Comparison of ENCODE assay signal across 10 cellular contexts in genomic region chr1:155071701-155072100, GRCh38. TPM values are rescaled to one million over a fixed set of nuclear protein-coding genes. Genes with fewer than 3 reads are reported as not detected.
DNase-seq lines count a peak whose midpoint lies in the region; ATAC-seq and TF ChIP-seq lines count a peak whose summit lies in the region.
"Had no signal": no experiment of that assay in that cellular context is flagged by ENCODE, and none has a peak within 500 bp of the region (broad histone marks: within the 10 kb centered on the region; RNA-seq: fewer than 3 reads in every experiment).

No MANE protein-coding gene starts in this region.

- intact Hi-C loops in CD14-positive monocyte (cut with micrococcal nuclease) (no loop called here), natural killer cell (cut with micrococcal nuclease) (loop anchor here (2.0 kb wide), 1 partner anchor 13 kb away; no protein-coding TSS in a partner anchor)

- H3K4me1 Mint-ChIP-seq in CD14-positive monocyte (peaks cover 27% of the 10 kb centered on the region), HFFc6 (ENCODE audit: low read depth) (peaks cover 11% of the 10 kb centered on the region; the same call in 1 of the 2 replicates), brain (peaks cover 61% of the 10 kb centered on the region), natural killer cell (peaks cover 6 to 36% of the 10 kb centered on the region in 2 donors)

- H3K27me3 Mint-ChIP-seq in CD14-positive monocyte (ENCODE audit: low read depth in 3 of 3) = peaks cover 9 to 24% (median 18%) of the 10 kb centered on the region in 3 donors
- peaks cover 14% of the 10 kb centered on the region for H3K27me3 Mint-ChIP-seq in HFFc6 (ENCODE audit: insufficient read depth)
- H3K27me3 Mint-ChIP-seq in brain = peaks cover 4% of the 10 kb centered on the region
- no peaks in the 10 kb centered on the region for H3K27me3 Mint-ChIP-seq in natural killer cell (ENCODE audit: low read depth in 2 of 2)

- peaks cover 0 to 2% (median 0%) of the 10 kb centered on the region in 7 donors for H3K9me3 Mint-ChIP-seq in CD14-positive monocyte
- no peaks in the 10 kb centered on the region for H3K9me3 Mint-ChIP-seq in HFFc6
- H3K9me3 Mint-ChIP-seq in brain = peaks cover 0 to 3% (median 0%) of the 10 kb centered on the region in 5 experiments
- H3K9me3 Mint-ChIP-seq in natural killer cell = no peaks in the 10 kb centered on the region

- POLR2A ChIA-PET in HEK293T (lab: Yijun Ruan, JAX) = interaction anchor here (1.0 to 1.4 kb wide), 2 partner anchors 21 to 155 kb away, joined by 3 to 4 read pairs; partner anchors contain the start of gene ADAM15

- no peak for TF ChIP-seq CTCF in CD14-positive monocyte (IDR thresholded peaks at IDR 0.05)
- no peak for TF ChIP-seq CTCF in HFFc6 (IDR thresholded peaks at IDR 0.05)
- TF ChIP-seq CTCF in brain (conservative IDR thresholded peaks at IDR 0.05) = no peak
- no peak for TF ChIP-seq CTCF in natural killer cell (IDR thresholded peaks at IDR 0.05)

- peaks cover 26 to 29% of the 10 kb centered on the region in 2 donors for H3K36me3 Mint-ChIP-seq in CD14-positive monocyte
- H3K36me3 Mint-ChIP-seq in HFFc6 (ENCODE audit: low read depth) = no peaks in the 10 kb centered on the region
- no peaks in the 10 kb centered on the region for H3K36me3 Mint-ChIP-seq in brain
- H3K36me3 Mint-ChIP-seq in natural killer cell = no peaks in the 10 kb centered on the region

- H3K4me3 Mint-ChIP-seq in CD14-positive monocyte (peak overlapping the region; percentile 60 to 90), HFFc6 (peak overlapping the region; percentile 50; the same call in 1 of the 2 replicates), brain (peak overlapping the region; percentile 69 to 81 (median 78)), natural killer cell (peak overlapping the region; percentile 72)

- DNase-seq in CD14-positive monocyte (ENCODE audit: low spot score) (no peak), HFFc6 (no peak), natural killer cell (no peak), HEK293T (ENCODE audit: extremely low spot score) (no peak), amniotic stem cell (lab: John Stamatoyannopoulos, UW) (no peak)
- no peak for DNase-seq in activated CD4-positive, CD25-positive, alpha-beta regulatory T cell treated with anti-CD3 and anti-CD28 coated beads, Interleukin-2, amount 50 U/mL, for 72 hours
- no peak for DNase-seq in NK-92 treated with Interleukin-12 subunit alpha and Interleukin-12 subunit beta, amount 100 ng/mL, for 24 hours (lab: John Stamatoyannopoulos, UW)
- DNase-seq: activated CD4-positive, alpha-beta T cell treated with anti-CD3 and anti-CD28 coated beads for 48 hours; stimulated activated CD4-positive, alpha-beta T cell treated with anti-CD3 and anti-CD28 coated beads, Interleukin-2, amount 100 ng/mL, for 24 hours had no signal

- CTCF ChIA-PET in HEK293T (lab: Yijun Ruan, JAX) = no interaction called here

- H3K27ac Mint-ChIP-seq in CD14-positive monocyte (peak overlapping the region in 3 of 7 donors; percentile 55 to 81 (median 69)), HFFc6 (no peak overlapping the region), brain (peak overlapping the region; percentile 58 to 96 (median 87)), natural killer cell (peak overlapping the region in 1 of 2 donors; percentile 33)

- ATAC-seq in natural killer cell = no peak

TF ChIP-seq in HEK293T, 16 proteins besides CTCF, POLR2A, EP300 and RAD21:
- no peak for TF ChIP-seq BHLHE40 (IDR thresholded peaks at IDR 0.05; ENCODE audit: borderline replicate concordance)
- TF ChIP-seq L3MBTL2 (conservative IDR thresholded peaks at IDR 0.05) = no peak
- no peak for TF ChIP-seq TARDBP (IDR thresholded peaks at IDR 0.05)
- no peak for TF ChIP-seq FOXA1 (IDR thresholded peaks at IDR 0.05)

RNA-seq across cellular contexts. Expression of gene EFNA3, which starts 6.9 kb away (rescaled TPM):
- polyA plus RNA-seq in CD14-positive monocyte (under 1 TPM; 0.45 to 0.92 TPM), brain (ENCODE audit: insufficient read depth, low read depth, low replicate concordance) (34.9 TPM)
- under 1 TPM; 0.25 to 0.87 (median 0.55) TPM for total RNA-seq in HFFc6 (2021; fragmentation: NEBNext Ultra II Directional; extraction: Animal tissue kit (Norgen Biotek cat#: 25700))
- 1 to 10 TPM in 1 of 3 donors, under 1 TPM in 2; 0.52 to 1.1 (median 0.68) TPM for total RNA-seq in natural killer cell

RNA-seq across cellular contexts. Expression of gene EFNA4, which starts 8.2 kb away (rescaled TPM):
- polyA plus RNA-seq in CD14-positive monocyte (1 to 10 TPM; 2.3 to 4.1 TPM), brain (ENCODE audit: insufficient read depth, low read depth, low replicate concordance) (1.6 TPM)
- total RNA-seq in HFFc6 (2021; fragmentation: NEBNext Ultra II Directional; extraction: Animal tissue kit (Norgen Biotek cat#: 25700)) = 1 to 10 TPM; 3.6 to 5.6 (median 4.8) TPM
- total RNA-seq in natural killer cell = 1 to 10 TPM; 4.6 to 6.8 (median 5.5) TPM

RNA-seq across cellular contexts. Expression of gene ADAM15, which starts 20.6 kb away (rescaled TPM):
- polyA plus RNA-seq in CD14-positive monocyte = 10 to 100 TPM; 44.5 to 74.3 TPM
- 10 to 100 TPM; 51.1 to 66.9 (median 63.7) TPM for total RNA-seq in HFFc6 (2021; fragmentation: NEBNext Ultra II Directional; extraction: Animal tissue kit (Norgen Biotek cat#: 25700))
- 40.1 TPM for polyA plus RNA-seq in brain (ENCODE audit: insufficient read depth, low read depth, low replicate concordance)
- total RNA-seq in natural killer cell = 10 to 100 TPM; 54.6 to 83.2 (median 64.7) TPM

RNA-seq across cellular contexts. Expression of gene DCST1, which starts 38.1 kb away (rescaled TPM):
- not detected for polyA plus RNA-seq in CD14-positive monocyte
- total RNA-seq in HFFc6 (2021; fragmentation: NEBNext Ultra II Directional; extraction: Animal tissue kit (Norgen Biotek cat#: 25700)) = not detected
- polyA plus RNA-seq in brain (ENCODE audit: insufficient read depth, low read depth, low replicate concordance) = not detected
- under 1 TPM in 2 of 3 donors, not detected in 1; 0.35 to 0.60 TPM for total RNA-seq in natural killer cell

RNA-seq across cellular contexts. Expression of gene DCST2, which starts 38.1 kb away (rescaled TPM):
- polyA plus RNA-seq in CD14-positive monocyte = not detected
- under 1 TPM in 2 of 6 experiments, not detected in 4; 0.08 to 0.14 TPM for total RNA-seq in HFFc6 (2021; fragmentation: NEBNext Ultra II Directional; extraction: Animal tissue kit (Norgen Biotek cat#: 25700))
- 0.81 TPM for polyA plus RNA-seq in brain (ENCODE audit: insufficient read depth, low read depth, low replicate concordance)
- under 1 TPM; 0.30 to 0.92 (median 0.32) TPM for total RNA-seq in natural killer cell
